22 cellular contexts compared by ENCODE assay signal in genomic region chr18:79305976-79306375, GRCh38.
"Had no signal": no experiment of that assay in that cellular context is flagged by ENCODE, and none has a peak within 500 bp of the region (broad histone marks: within the 10 kb centered on the region; RNA-seq: fewer than 3 reads in every experiment).

No MANE protein-coding gene starts in this region.

- DNase-seq: cortex of kidney; effector memory CD8-positive, alpha-beta T cell; erythroblast; esophagus squamous epithelium; foreskin melanocyte; glutamatergic neuron; heart right ventricle; hippocampal formation; immature natural killer cell; natural killer cell; pancreas; right lobe of liver; small intestine; stimulated activated CD4-positive, alpha-beta T cell treated with anti-CD3 and anti-CD28 coated beads, Interleukin-15, amount 100 ng/mL, for 24 hours; stimulated activated CD4-positive, alpha-beta T cell treated with anti-CD3 and anti-CD28 coated beads, Interleukin-2, amount 100 ng/mL, for 48 hours; stimulated activated naive CD4-positive, alpha-beta T cell; stimulated activated naive CD8-positive, alpha-beta T cell treated with anti-CD3 and anti-CD28 coated beads, Interleukin-15, amount 100 ng/mL, for 72 hours; transverse colon had no signal

- H3K9me3 ChIP-seq: esophagus squamous epithelium, heart right ventricle, neutrophil, pancreas, right lobe of liver, suprapubic skin, transverse colon had no signal

- H3K27ac Mint-ChIP-seq: effector memory CD8-positive, alpha-beta T cell; immature natural killer cell; memory B cell; natural killer cell; stimulated activated naive CD8-positive, alpha-beta T cell treated with anti-CD3 and anti-CD28 coated beads, Interleukin-15, amount 100 ng/mL, for 72 hours had no signal

- ATAC-seq: effector memory CD8-positive, alpha-beta T cell; heart right ventricle; left lobe of liver; natural killer cell; pancreas; right lobe of liver; stimulated activated naive CD8-positive, alpha-beta T cell treated with anti-CD3 and anti-CD28 coated beads, Interleukin-15, amount 100 ng/mL, for 72 hours had no signal

- H3K4me3 Mint-ChIP-seq: effector memory CD8-positive, alpha-beta T cell; immature natural killer cell; memory B cell; natural killer cell; stimulated activated naive CD8-positive, alpha-beta T cell treated with anti-CD3 and anti-CD28 coated beads, Interleukin-15, amount 100 ng/mL, for 72 hours had no signal

- H3K4me1 Mint-ChIP-seq: immature natural killer cell; memory B cell; stimulated activated naive CD8-positive, alpha-beta T cell treated with anti-CD3 and anti-CD28 coated beads, Interleukin-15, amount 100 ng/mL, for 72 hours had no signal

- H3K9me3 Mint-ChIP-seq: effector memory CD8-positive, alpha-beta T cell; immature natural killer cell; memory B cell; natural killer cell; stimulated activated naive CD8-positive, alpha-beta T cell treated with anti-CD3 and anti-CD28 coated beads, Interleukin-15, amount 100 ng/mL, for 72 hours had no signal

- H3K27me3 Mint-ChIP-seq: effector memory CD8-positive, alpha-beta T cell; memory B cell; stimulated activated naive CD8-positive, alpha-beta T cell treated with anti-CD3 and anti-CD28 coated beads, Interleukin-15, amount 100 ng/mL, for 72 hours had no signal
